In genomic region chr4:185209031-185209851, GRCh38 we compare ENCODE assay signal across 8 cellular contexts. TPM values are rescaled to one million over a fixed set of nuclear protein-coding genes. Genes with fewer than 3 reads are reported as not detected.
DNase-seq lines count a peak whose midpoint lies in the region; ATAC-seq and TF ChIP-seq lines count a peak whose summit lies in the region.

SNX25 (plus strand) TSS chr4:185209598; CDS start chr4:185209827, 229 bp downstream.

- no peak for TF ChIP-seq CTCF in colonic mucosa (IDR thresholded peaks at IDR 0.05)

- intact Hi-C loops in colonic mucosa (cut with DNase I), result loop anchor here (10.0 kb wide), 1 partner anchor 186 kb away; the partner anchor contains the start of genes ANKRD37 and LRP2BP

- H3K9me3 ChIP-seq in colonic mucosa, result no peaks in the 10 kb centered on the region

- peak; percentile 65 for DNase-seq in NK-92 treated with Interleukin-12 subunit alpha and Interleukin-12 subunit beta, amount 100 ng/mL, for 24 hours (lab: John Stamatoyannopoulos, UW)
- DNase-seq in NK-92 (lab: John Stamatoyannopoulos, UW; ENCODE audit: unreplicated experiment), result no peak
- DNase-seq in NCI-H2196 treated with DMSO at 0.1 percent for 48 hours (lab: John Stamatoyannopoulos, UW; ENCODE audit: unreplicated experiment), result peak; percentile 22
- DNase-seq in activated CD4-positive, alpha-beta T cell treated with anti-CD3 and anti-CD28 coated beads for 48 hours, result peak; percentile 90
- DNase-seq in colonic mucosa, result peak; percentile 90
- peak; percentile 84 for DNase-seq in stimulated activated CD4-positive, alpha-beta T cell treated with anti-CD3 and anti-CD28 coated beads, Interleukin-1b, Interleukin-23, amount 100 ng/mL, for 48 hours

- peak; percentile 68 for ATAC-seq in HG02970 (IDR thresholded peaks at IDR 0.05; ENCODE audit: low FRiP score, unreplicated experiment)

- no peaks in the 10 kb centered on the region for H3K36me3 ChIP-seq in colonic mucosa

- no peaks in the 10 kb centered on the region for H3K4me1 ChIP-seq in colonic mucosa

- peak within 1 kb of the TSS; percentile 67 for H3K4me3 ChIP-seq in colonic mucosa

- H3K9ac ChIP-seq in colonic mucosa (ENCODE audit: low read depth in 2 of 2, low read length in 2 of 2), result peak within 1 kb of the TSS; percentile 77 to 85

- H3K27me3 ChIP-seq in colonic mucosa (no peaks in the 10 kb centered on the region), layer of hippocampus (ENCODE audit: control insufficient read depth, insufficient read depth, low read length) (no peaks in the 10 kb centered on the region)

- peak within 1 kb of the TSS; percentile 63 for H3K27ac ChIP-seq in colonic mucosa
- H3K27ac ChIP-seq in layer of hippocampus (ENCODE audit: low read depth, low read length), result peak within 1 kb of the TSS; percentile 66

RNA-seq across cellular contexts. Expression of gene SNX25, which starts in this region (rescaled TPM):
- total RNA-seq in colonic mucosa, result 10 to 100 TPM; 13.3 to 30.6 TPM
